8 cellular contexts compared by ENCODE assay signal in the genomic region with DNA sequence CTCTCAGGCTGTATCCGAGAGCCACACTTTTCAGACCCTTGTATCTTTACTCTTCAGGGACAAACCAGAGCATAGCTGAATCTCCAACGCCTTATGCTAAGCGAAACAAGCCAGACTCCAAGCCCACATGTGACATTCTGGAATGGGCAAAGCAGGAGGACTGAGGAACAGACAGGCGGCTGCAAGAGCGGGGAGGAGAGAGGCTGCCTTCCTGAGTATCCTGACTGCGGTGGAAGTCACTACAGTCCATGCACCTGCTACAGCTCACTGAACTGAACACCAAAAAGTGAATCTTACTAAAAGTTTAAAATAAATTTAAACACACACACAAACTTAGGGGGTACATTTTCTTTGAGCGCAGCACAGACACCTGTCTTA. TPM values are rescaled to one million over a fixed set of nuclear protein-coding genes. Genes with fewer than 3 reads are reported as not detected.
DNase-seq lines count a peak whose midpoint lies in the region; ATAC-seq and TF ChIP-seq lines count a peak whose summit lies in the region.

No MANE protein-coding gene starts in this region.

- H3K9me3 Mint-ChIP-seq in GM23338 = peaks cover 5% of the 10 kb centered on the region; the same call in 1 of the 3 replicates

- H3K79me2 ChIP-seq in GM23338 (replicated peaks; ENCODE audit: insufficient read depth) = peaks cover 51% of the 10 kb centered on the region

- H3K27ac ChIP-seq in GM23338 (ENCODE audit: low read depth) = no peak overlapping the region
- H3K27ac ChIP-seq in esophagus squamous epithelium = peak overlapping the region in 2 of 4 donors; percentile 86 to 96

- TF ChIP-seq POLR2A in esophagus squamous epithelium (IDR thresholded peaks at IDR 0.05) = no peak

- peaks cover 9% of the 10 kb centered on the region; the same call in 1 of the 2 replicates for H3K4me1 ChIP-seq in GM23338 (ENCODE audit: insufficient read depth)
- H3K4me1 ChIP-seq in esophagus squamous epithelium = peaks cover 4 to 50% (median 6%) of the 10 kb centered on the region in 3 donors

- peak overlapping the region; percentile 92 for H3K4me3 Mint-ChIP-seq in GM23338

- H3K36me3 Mint-ChIP-seq in GM23338 (ENCODE audit: low read depth) = no peaks in the 10 kb centered on the region; the same call in 2 of the 3 replicates

- H4K20me1 ChIP-seq in GM23338 (replicated peaks; ENCODE audit: insufficient read depth) = peaks cover 37% of the 10 kb centered on the region

- H2AFZ ChIP-seq in GM23338 = no peak overlapping the region

- no peaks in the 10 kb centered on the region for H3K9me2 ChIP-seq in GM23338 (ENCODE audit: insufficient read depth)

- no peak overlapping the region for H3K27ac Mint-ChIP-seq in GM23338

- peak; percentile 39 for DNase-seq in GM23338 (ENCODE audit: low spot score)
- DNase-seq in RKO (ENCODE audit: low spot score) = peak; percentile 30
- no peak for DNase-seq in esophagus squamous epithelium (lab: John Stamatoyannopoulos, UW)
- no peak for DNase-seq in retinal pigment epithelial cell (ENCODE audit: low read depth)
- no peak for DNase-seq in DMS114 treated with DMSO at 0.1 percent for 48 hours (lab: John Stamatoyannopoulos, UW; ENCODE audit: unreplicated experiment)
- no peak for DNase-seq in NCI-H146 (lab: John Stamatoyannopoulos, UW)

- H3K4me3 ChIP-seq in GM23338 (peak overlapping the region; percentile 90), esophagus squamous epithelium (peak overlapping the region; percentile 73 to 95 (median 88)), retinal pigment epithelial cell (ENCODE audit: low read length) (peak overlapping the region; percentile 66)

- peak overlapping the region; percentile 93 for H3K4me2 ChIP-seq in GM23338

- H3K36me3 ChIP-seq in GM23338 (ENCODE audit: insufficient read depth) = no peaks in the 10 kb centered on the region
- H3K36me3 ChIP-seq in esophagus squamous epithelium = no peaks in the 10 kb centered on the region

- ATAC-seq in GM23338 (peak; percentile 8), HG03571 (IDR thresholded peaks at IDR 0.05; ENCODE audit: unreplicated experiment) (no peak), GM21825 (IDR thresholded peaks at IDR 0.05; ENCODE audit: unreplicated experiment) (no peak)

- no peaks in the 10 kb centered on the region for H3K9me3 ChIP-seq in esophagus squamous epithelium

- H3F3A ChIP-seq in GM23338 (replicated peaks; ENCODE audit: low read depth) = peaks cover 7% of the 10 kb centered on the region; the same call in 1 of the 2 replicates

- 38 to 44% methylated on average over 7 of the region's 7 CpGs for WGBS in esophagus squamous epithelium, 2 donors

- H3K27me3 ChIP-seq in GM23338 (ENCODE audit: insufficient read depth) (peaks cover 46% of the 10 kb centered on the region), esophagus squamous epithelium (no peaks in the 10 kb centered on the region)

- peaks cover 40% of the 10 kb centered on the region for H3K27me3 Mint-ChIP-seq in GM23338 (ENCODE audit: insufficient read depth, low read depth, poor library complexity)

- TF ChIP-seq CTCF in GM23338 (conservative IDR thresholded peaks at IDR 0.05; ENCODE audit: low read depth in 2 of 2) = no peak
- no peak for TF ChIP-seq CTCF in esophagus squamous epithelium (IDR thresholded peaks at IDR 0.05)
- TF ChIP-seq CTCF in retinal pigment epithelial cell (conservative IDR thresholded peaks at IDR 0.05; ENCODE audit: low read depth, low read length) = no peak

- intact Hi-C loops in esophagus squamous epithelium (cut with DNase I) = no loop called here

- H3K4me1 Mint-ChIP-seq in GM23338 = peaks cover 11% of the 10 kb centered on the region; the same call in 2 of the 3 replicates

TF ChIP-seq in GM23338, 12 proteins besides CTCF, POLR2A, EP300 and RAD21 (continues in another document):
- TF ChIP-seq EZH2phosphoT487 (IDR thresholded peaks at IDR 0.05; ENCODE audit: unreplicated experiment) (no peak), ZNF331 (CRISPR knock-in tag; IDR thresholded peaks at IDR 0.05; ENCODE audit: low read depth) (no peak), POLR2AphosphoS5 (IDR thresholded peaks at IDR 0.05; ENCODE audit: low read depth) (no peak), JUNB (IDR thresholded peaks at IDR 0.05; ENCODE audit: unreplicated experiment) (no peak), STAT1 (IDR thresholded peaks at IDR 0.05; ENCODE audit: unreplicated experiment) (no peak)
- TF ChIP-seq, protein P1, sequence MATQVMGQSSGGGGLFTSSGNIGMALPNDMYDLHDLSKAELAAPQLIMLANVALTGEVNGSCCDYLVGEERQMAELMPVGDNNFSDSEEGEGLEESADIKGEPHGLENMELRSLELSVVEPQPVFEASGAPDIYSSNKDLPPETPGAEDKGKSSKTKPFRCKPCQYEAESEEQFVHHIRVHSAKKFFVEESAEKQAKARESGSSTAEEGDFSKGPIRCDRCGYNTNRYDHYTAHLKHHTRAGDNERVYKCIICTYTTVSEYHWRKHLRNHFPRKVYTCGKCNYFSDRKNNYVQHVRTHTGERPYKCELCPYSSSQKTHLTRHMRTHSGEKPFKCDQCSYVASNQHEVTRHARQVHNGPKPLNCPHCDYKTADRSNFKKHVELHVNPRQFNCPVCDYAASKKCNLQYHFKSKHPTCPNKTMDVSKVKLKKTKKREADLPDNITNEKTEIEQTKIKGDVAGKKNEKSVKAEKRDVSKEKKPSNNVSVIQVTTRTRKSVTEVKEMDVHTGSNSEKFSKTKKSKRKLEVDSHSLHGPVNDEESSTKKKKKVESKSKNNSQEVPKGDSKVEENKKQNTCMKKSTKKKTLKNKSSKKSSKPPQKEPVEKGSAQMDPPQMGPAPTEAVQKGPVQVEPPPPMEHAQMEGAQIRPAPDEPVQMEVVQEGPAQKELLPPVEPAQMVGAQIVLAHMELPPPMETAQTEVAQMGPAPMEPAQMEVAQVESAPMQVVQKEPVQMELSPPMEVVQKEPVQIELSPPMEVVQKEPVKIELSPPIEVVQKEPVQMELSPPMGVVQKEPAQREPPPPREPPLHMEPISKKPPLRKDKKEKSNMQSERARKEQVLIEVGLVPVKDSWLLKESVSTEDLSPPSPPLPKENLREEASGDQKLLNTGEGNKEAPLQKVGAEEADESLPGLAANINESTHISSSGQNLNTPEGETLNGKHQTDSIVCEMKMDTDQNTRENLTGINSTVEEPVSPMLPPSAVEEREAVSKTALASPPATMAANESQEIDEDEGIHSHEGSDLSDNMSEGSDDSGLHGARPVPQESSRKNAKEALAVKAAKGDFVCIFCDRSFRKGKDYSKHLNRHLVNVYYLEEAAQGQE (IDR thresholded peaks at IDR 0.05; ENCODE audit: unreplicated experiment) = no peak

RNA-seq across cellular contexts. Expression of a gene that starts 1.5 kb away (rescaled TPM):
- total RNA-seq in GM23338 (2014; rRNA removed; shearing (Covaris generic)) = 68.8 and 73.9 TPM in 2 replicates
- 19.8 and 20.0 TPM in 2 replicates for polyA plus RNA-seq in GM23338 (2016; fragmentation: Nextera tagmentation; extraction: Ambion mirVana)
- 10 to 100 TPM; 88.0 to 92.5 (median 90.1) TPM for total RNA-seq in esophagus squamous epithelium

Comparison
In these comparisons a context has a peak if more than half of its experiments do, and no peak if none do; other contexts are left out.
1. DNase-seq: peak in GM23338 (single experiment) and RKO (single experiment); none in esophagus squamous epithelium (single experiment), retinal pigment epithelial cell (single experiment), DMS114 treated with DMSO at 0.1 percent for 48 hours (single experiment) and NCI-H146 (single experiment).
2. Peak in every context shown above with its lines, with median percentiles within 50 percentile points of each other: H3K4me3 ChIP-seq.